Comparison of ENCODE assay signal across 8 cellular contexts in genomic region chr1:78045600-78045849, GRCh38. TPM values are rescaled to one million over a fixed set of nuclear protein-coding genes. Genes with fewer than 3 reads are reported as not detected.
DNase-seq lines count a peak whose midpoint lies in the region; ATAC-seq and TF ChIP-seq lines count a peak whose summit lies in the region.

No MANE protein-coding gene starts in this region.

- intact Hi-C loops in activated T-helper 2 cell treated with anti-CD3 and anti-CD28 coated beads, Interferon-gamma antibody, Interleukin-2, Interleukin-4, amounts not matched to agents 10 μg/mL and 5 μg/mL and 100 μg/mL, durations not matched to agents 14 hours and 24 hours and 36 hours (cut with micrococcal nuclease), result no loop called here
- intact Hi-C loops in gastrocnemius medialis (cut with DNase I; ENCODE audit: low total_unique reads), result loop anchor here (5.0 to 10.0 kb wide), 2 partner anchors 38 to 141 kb away; no protein-coding TSS in a partner anchor

- H3K27me3 Mint-ChIP-seq in activated T-helper 2 cell treated with anti-CD3 and anti-CD28 coated beads, Interferon-gamma antibody, Interleukin-2, Interleukin-4, amounts not matched to agents 10 μg/mL and 5 μg/mL and 100 μg/mL, durations not matched to agents 14 hours and 24 hours and 36 hours (ENCODE audit: low read depth), result peaks cover 38% of the 10 kb centered on the region

- H3K4me3 ChIP-seq in iPS-18c (ENCODE audit: insufficient read depth, low read depth, low read length), result peak overlapping the region; percentile 72
- peak overlapping the region; percentile 66 to 87 (median 76) for H3K4me3 ChIP-seq in gastrocnemius medialis

- TF ChIP-seq POLR2A in gastrocnemius medialis (IDR thresholded peaks at IDR 0.05), result no peak

- no peaks in the 10 kb centered on the region for H3K36me3 Mint-ChIP-seq in activated T-helper 2 cell treated with anti-CD3 and anti-CD28 coated beads, Interferon-gamma antibody, Interleukin-2, Interleukin-4, amounts not matched to agents 10 μg/mL and 5 μg/mL and 100 μg/mL, durations not matched to agents 14 hours and 24 hours and 36 hours (ENCODE audit: low read depth)

- DNase-seq in activated T-helper 2 cell treated with anti-CD3 and anti-CD28 coated beads, Interferon-gamma antibody, Interleukin-2, Interleukin-4, amounts not matched to agents 10 μg/mL and 5 μg/mL and 100 μg/mL, durations not matched to agents 14 hours and 24 hours and 36 hours (ENCODE audit: low spot score), result no peak
- no peak for DNase-seq in gastrocnemius medialis
- DNase-seq in UCSD-AML1 (lab: John Stamatoyannopoulos, UW; ENCODE audit: unreplicated experiment), result no peak
- no peak for DNase-seq in EL
- no peak for DNase-seq in NK-92 (lab: John Stamatoyannopoulos, UW; ENCODE audit: unreplicated experiment)

- peaks cover 17 to 34% of the 10 kb centered on the region in 2 donors for H3K4me1 ChIP-seq in gastrocnemius medialis

- no peak for TF ChIP-seq CTCF in gastrocnemius medialis (IDR thresholded peaks at IDR 0.05 in 4 of 5, conservative IDR thresholded peaks at IDR 0.05 in 1 of 5)

- peak; percentile 16 for ATAC-seq in GM21723 (IDR thresholded peaks at IDR 0.05; ENCODE audit: unreplicated experiment)
- peak in 1 of 2 donors; percentile 4 for ATAC-seq in gastrocnemius medialis
- no peak for ATAC-seq in HG02763 (IDR thresholded peaks at IDR 0.05; ENCODE audit: unreplicated experiment)

- H3K27ac ChIP-seq in gastrocnemius medialis, result peak overlapping the region; percentile 70 to 84 (median 78)

- H3K36me3 ChIP-seq in gastrocnemius medialis, result no peaks in the 10 kb centered on the region

- H3K9me3 Mint-ChIP-seq in activated T-helper 2 cell treated with anti-CD3 and anti-CD28 coated beads, Interferon-gamma antibody, Interleukin-2, Interleukin-4, amounts not matched to agents 10 μg/mL and 5 μg/mL and 100 μg/mL, durations not matched to agents 14 hours and 24 hours and 36 hours, result no peaks in the 10 kb centered on the region

- peak overlapping the region; percentile 74 for H3K4me3 Mint-ChIP-seq in activated T-helper 2 cell treated with anti-CD3 and anti-CD28 coated beads, Interferon-gamma antibody, Interleukin-2, Interleukin-4, amounts not matched to agents 10 μg/mL and 5 μg/mL and 100 μg/mL, durations not matched to agents 14 hours and 24 hours and 36 hours (ENCODE audit: low read depth)

- no peaks in the 10 kb centered on the region for H3K27me3 ChIP-seq in gastrocnemius medialis

- in situ Hi-C loops in gastrocnemius medialis (cut with MboI; ENCODE audit: low sequenced_read_pairs in 4 of 4), result no loop called here

- H3K27ac Mint-ChIP-seq in activated T-helper 2 cell treated with anti-CD3 and anti-CD28 coated beads, Interferon-gamma antibody, Interleukin-2, Interleukin-4, amounts not matched to agents 10 μg/mL and 5 μg/mL and 100 μg/mL, durations not matched to agents 14 hours and 24 hours and 36 hours, result no peak overlapping the region

- H3K9me3 ChIP-seq in iPS-18c (ENCODE audit: control insufficient read depth, insufficient read depth, low read length) (no peaks in the 10 kb centered on the region), gastrocnemius medialis (no peaks in the 10 kb centered on the region)

- peaks cover 25% of the 10 kb centered on the region for H3K4me1 Mint-ChIP-seq in activated T-helper 2 cell treated with anti-CD3 and anti-CD28 coated beads, Interferon-gamma antibody, Interleukin-2, Interleukin-4, amounts not matched to agents 10 μg/mL and 5 μg/mL and 100 μg/mL, durations not matched to agents 14 hours and 24 hours and 36 hours (ENCODE audit: low read depth)

RNA-seq across cellular contexts. Expression of gene GIPC2, which starts 0.2 kb away (rescaled TPM):
- 0.07 and 0.09 TPM in 2 replicates for total RNA-seq in activated T-helper 2 cell treated with anti-CD3 and anti-CD28 coated beads, Interferon-gamma antibody, Interleukin-2, Interleukin-4, amounts not matched to agents 10 μg/mL and 5 μg/mL and 100 μg/mL, durations not matched to agents 14 hours and 24 hours and 36 hours
- total RNA-seq in gastrocnemius medialis, result 1 to 10 TPM in 3 of 4 donors, under 1 TPM in 1; 0.67 to 1.5 (median 1.3) TPM

RNA-seq across cellular contexts. Expression of gene DNAJB4, which starts 40.8 kb away (rescaled TPM):
- 12.5 and 14.6 TPM in 2 replicates for total RNA-seq in activated T-helper 2 cell treated with anti-CD3 and anti-CD28 coated beads, Interferon-gamma antibody, Interleukin-2, Interleukin-4, amounts not matched to agents 10 μg/mL and 5 μg/mL and 100 μg/mL, durations not matched to agents 14 hours and 24 hours and 36 hours
- 10 to 100 TPM; 35.6 to 84.9 (median 45.3) TPM for total RNA-seq in gastrocnemius medialis
